Comparison of ENCODE assay signal across 1 cellular context in genomic region chr15:68309024-68309423, GRCh38.
TF ChIP-seq lines count a peak whose summit lies in the region.

No MANE protein-coding gene starts in this region.

TF ChIP-seq in HepG2, 621 proteins besides CTCF, POLR2A, EP300 and RAD21 (continued from another document and continues in another):
- TF ChIP-seq FOXP4 (CRISPR knock-in tag; IDR thresholded peaks at IDR 0.05), result peak; percentile 15; the same call in 1 of the 2 replicates
- no peak for TF ChIP-seq LBX2 (CRISPR knock-in tag; IDR thresholded peaks at IDR 0.05; ENCODE audit: borderline replicate concordance)
- no peak for TF ChIP-seq ZNF18 (CRISPR knock-in tag; IDR thresholded peaks at IDR 0.05; ENCODE audit: insufficient replicate concordance)
- TF ChIP-seq UBTF (CRISPR knock-in tag; IDR thresholded peaks at IDR 0.05), result no peak
- 0 out of 2 replicates have a peak, but pooled peaks have one; percentile 16 for TF ChIP-seq ZSCAN9 (CRISPR knock-in tag; IDR thresholded peaks at IDR 0.05; ENCODE audit: borderline replicate concordance)
- TF ChIP-seq POLR2G (IDR thresholded peaks at IDR 0.05; ENCODE audit: low read depth, low read length), result no peak
- no peak for TF ChIP-seq ZBTB33 (CRISPR knock-in tag; IDR thresholded peaks at IDR 0.05)
- TF ChIP-seq ZBTB49 (CRISPR knock-in tag; IDR thresholded peaks at IDR 0.05; ENCODE audit: borderline replicate concordance), result no peak
- TF ChIP-seq HNRNPH1 (optimal IDR thresholded peaks at IDR 0.05; ENCODE audit: low read depth, low read length), result no peak
- TF ChIP-seq NR0B2 (CRISPR knock-in tag; IDR thresholded peaks at IDR 0.05), result no peak
- TF ChIP-seq SALL1 (CRISPR knock-in tag; IDR thresholded peaks at IDR 0.05), result peak; percentile 23; the same call in 1 of the 2 replicates
- TF ChIP-seq BCL6 (CRISPR knock-in tag; IDR thresholded peaks at IDR 0.05), result peak; percentile 51; the same call in 1 of the 2 replicates
- peak; percentile 52; the same call in 1 of the 2 replicates for TF ChIP-seq SKIL (CRISPR knock-in tag; IDR thresholded peaks at IDR 0.05; ENCODE audit: borderline replicate concordance)
- no peak for TF ChIP-seq FOXA1 (IDR thresholded peaks at IDR 0.05)
- TF ChIP-seq FOXA1 (CRISPR knock-in tag; IDR thresholded peaks at IDR 0.05), result peak; percentile 83
- no peak for TF ChIP-seq CAMTA2 (CRISPR knock-in tag; IDR thresholded peaks at IDR 0.05; ENCODE audit: borderline replicate concordance)
- no peak for TF ChIP-seq MZF1 (CRISPR knock-in tag; IDR thresholded peaks at IDR 0.05; ENCODE audit: borderline replicate concordance)
- peak; percentile 28; the same call in 1 of the 2 replicates for TF ChIP-seq CREM (IDR thresholded peaks at IDR 0.05)
- no peak for TF ChIP-seq CREM (CRISPR knock-in tag; IDR thresholded peaks at IDR 0.05)
- TF ChIP-seq SMC3 (IDR thresholded peaks at IDR 0.05; ENCODE audit: low read length), result no peak
- no peak for TF ChIP-seq KDM4B (CRISPR knock-in tag; IDR thresholded peaks at IDR 0.05)
- TF ChIP-seq PLSCR1 (CRISPR knock-in tag; IDR thresholded peaks at IDR 0.05; ENCODE audit: borderline replicate concordance), result no peak
- TF ChIP-seq HOMEZ (CRISPR knock-in tag; IDR thresholded peaks at IDR 0.05; ENCODE audit: low read depth), result peak; percentile 50; the same call in 1 of the 2 replicates
- no peak for TF ChIP-seq SMYD3 (CRISPR knock-in tag; IDR thresholded peaks at IDR 0.05)
- TF ChIP-seq TIGD3 (CRISPR knock-in tag; IDR thresholded peaks at IDR 0.05; ENCODE audit: borderline replicate concordance), result no peak
- no peak for TF ChIP-seq ZNF839 (CRISPR knock-in tag; IDR thresholded peaks at IDR 0.05; ENCODE audit: borderline replicate concordance)
- TF ChIP-seq SAP130 (CRISPR knock-in tag; IDR thresholded peaks at IDR 0.05; ENCODE audit: low read depth), result peak; percentile 40
- no peak for TF ChIP-seq RERE (CRISPR knock-in tag; IDR thresholded peaks at IDR 0.05; ENCODE audit: low read depth)
- TF ChIP-seq ZC3H13 (CRISPR knock-in tag; IDR thresholded peaks at IDR 0.05), result no peak
- 0 out of 2 replicates have a peak, but pooled peaks have one; percentile 32 for TF ChIP-seq RXRB (CRISPR knock-in tag; IDR thresholded peaks at IDR 0.05; ENCODE audit: borderline replicate concordance)
- no peak for TF ChIP-seq ELF1 (CRISPR knock-in tag; IDR thresholded peaks at IDR 0.05)
